ENCODE assay signal across 1 cellular context in the genomic region with DNA sequence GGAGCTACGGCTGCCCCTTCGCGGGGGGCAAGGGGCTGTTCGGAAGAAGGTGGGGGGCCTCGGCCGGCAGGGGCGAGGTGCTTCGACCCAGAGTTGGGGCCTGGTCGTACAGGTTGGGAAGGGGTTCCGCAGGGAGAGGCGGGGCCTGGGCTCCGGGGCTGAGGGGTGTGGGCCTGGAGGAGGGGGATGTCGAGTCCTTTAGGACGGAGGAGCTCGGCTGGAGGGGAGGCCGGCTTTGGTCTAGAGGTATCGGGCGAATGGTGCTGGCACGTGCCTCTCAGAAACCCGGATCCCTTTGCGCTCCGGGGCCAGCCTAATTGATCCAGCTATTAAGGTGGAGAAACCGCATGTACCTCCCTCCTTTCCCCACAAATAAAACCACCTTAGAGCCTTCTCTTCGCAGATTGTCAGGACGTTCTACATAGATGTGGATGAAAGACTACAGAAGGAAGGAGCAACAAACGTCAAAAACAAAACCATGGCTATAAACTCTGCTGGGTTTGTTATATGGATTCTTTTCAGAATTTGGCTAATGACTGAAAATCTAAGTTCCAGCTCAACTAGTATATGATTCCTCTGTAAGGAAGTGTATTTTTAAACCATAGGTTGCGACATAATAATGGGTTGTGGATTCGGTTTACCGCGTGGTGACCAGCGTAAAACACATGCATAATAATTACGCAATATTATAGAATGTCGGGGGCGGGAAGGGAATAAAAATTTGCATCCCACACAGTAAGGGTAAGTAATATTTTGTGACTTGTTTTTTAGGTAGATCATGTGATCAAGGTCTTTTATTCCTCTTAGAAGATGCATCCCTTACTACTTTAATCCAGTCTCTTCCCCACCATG.
TF ChIP-seq lines count a peak whose summit lies in the region.

No MANE protein-coding gene starts in this region.

TF ChIP-seq in HepG2, 621 proteins besides CTCF, POLR2A, EP300 and RAD21 (continued from another document):
- no peak for TF ChIP-seq TRIM22 (IDR thresholded peaks at IDR 0.05)
- TF ChIP-seq SP4 (CRISPR knock-in tag; IDR thresholded peaks at IDR 0.05): peak; percentile 48; the same call in 1 of the 2 replicates
- no peak for TF ChIP-seq XBP1 (CRISPR knock-in tag; IDR thresholded peaks at IDR 0.05)
- no peak for TF ChIP-seq DNMT3B (CRISPR knock-in tag; conservative IDR thresholded peaks at IDR 0.05)
- TF ChIP-seq PHF8 (CRISPR knock-in tag; IDR thresholded peaks at IDR 0.05): 0 out of 2 replicates have a peak, but pooled peaks have one; percentile 10
- TF ChIP-seq ONECUT2 (CRISPR knock-in tag; IDR thresholded peaks at IDR 0.05): no peak
- TF ChIP-seq HMGA1 (CRISPR knock-in tag; conservative IDR thresholded peaks at IDR 0.05): no peak
- TF ChIP-seq, protein P1, sequence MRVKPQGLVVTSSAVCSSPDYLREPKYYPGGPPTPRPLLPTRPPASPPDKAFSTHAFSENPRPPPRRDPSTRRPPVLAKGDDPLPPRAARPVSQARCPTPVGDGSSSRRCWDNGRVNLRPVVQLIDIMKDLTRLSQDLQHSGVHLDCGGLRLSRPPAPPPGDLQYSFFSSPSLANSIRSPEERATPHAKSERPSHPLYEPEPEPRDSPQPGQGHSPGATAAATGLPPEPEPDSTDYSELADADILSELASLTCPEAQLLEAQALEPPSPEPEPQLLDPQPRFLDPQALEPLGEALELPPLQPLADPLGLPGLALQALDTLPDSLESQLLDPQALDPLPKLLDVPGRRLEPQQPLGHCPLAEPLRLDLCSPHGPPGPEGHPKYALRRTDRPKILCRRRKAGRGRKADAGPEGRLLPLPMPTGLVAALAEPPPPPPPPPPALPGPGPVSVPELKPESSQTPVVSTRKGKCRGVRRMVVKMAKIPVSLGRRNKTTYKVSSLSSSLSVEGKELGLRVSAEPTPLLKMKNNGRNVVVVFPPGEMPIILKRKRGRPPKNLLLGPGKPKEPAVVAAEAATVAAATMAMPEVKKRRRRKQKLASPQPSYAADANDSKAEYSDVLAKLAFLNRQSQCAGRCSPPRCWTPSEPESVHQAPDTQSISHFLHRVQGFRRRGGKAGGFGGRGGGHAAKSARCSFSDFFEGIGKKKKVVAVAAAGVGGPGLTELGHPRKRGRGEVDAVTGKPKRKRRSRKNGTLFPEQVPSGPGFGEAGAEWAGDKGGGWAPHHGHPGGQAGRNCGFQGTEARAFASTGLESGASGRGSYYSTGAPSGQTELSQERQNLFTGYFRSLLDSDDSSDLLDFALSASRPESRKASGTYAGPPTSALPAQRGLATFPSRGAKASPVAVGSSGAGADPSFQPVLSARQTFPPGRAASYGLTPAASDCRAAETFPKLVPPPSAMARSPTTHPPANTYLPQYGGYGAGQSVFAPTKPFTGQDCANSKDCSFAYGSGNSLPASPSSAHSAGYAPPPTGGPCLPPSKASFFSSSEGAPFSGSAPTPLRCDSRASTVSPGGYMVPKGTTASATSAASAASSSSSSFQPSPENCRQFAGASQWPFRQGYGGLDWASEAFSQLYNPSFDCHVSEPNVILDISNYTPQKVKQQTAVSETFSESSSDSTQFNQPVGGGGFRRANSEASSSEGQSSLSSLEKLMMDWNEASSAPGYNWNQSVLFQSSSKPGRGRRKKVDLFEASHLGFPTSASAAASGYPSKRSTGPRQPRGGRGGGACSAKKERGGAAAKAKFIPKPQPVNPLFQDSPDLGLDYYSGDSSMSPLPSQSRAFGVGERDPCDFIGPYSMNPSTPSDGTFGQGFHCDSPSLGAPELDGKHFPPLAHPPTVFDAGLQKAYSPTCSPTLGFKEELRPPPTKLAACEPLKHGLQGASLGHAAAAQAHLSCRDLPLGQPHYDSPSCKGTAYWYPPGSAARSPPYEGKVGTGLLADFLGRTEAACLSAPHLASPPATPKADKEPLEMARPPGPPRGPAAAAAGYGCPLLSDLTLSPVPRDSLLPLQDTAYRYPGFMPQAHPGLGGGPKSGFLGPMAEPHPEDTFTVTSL (CRISPR knock-in tag; IDR thresholded peaks at IDR 0.05; ENCODE audit: borderline replicate concordance): no peak
- TF ChIP-seq KDM5B (CRISPR knock-in tag; IDR thresholded peaks at IDR 0.05; ENCODE audit: borderline replicate concordance): no peak
- no peak for TF ChIP-seq YEATS4 (CRISPR knock-in tag; IDR thresholded peaks at IDR 0.05; ENCODE audit: borderline replicate concordance)
- TF ChIP-seq ZNF619 (CRISPR knock-in tag; IDR thresholded peaks at IDR 0.05): 0 out of 2 replicates have a peak, but pooled peaks have one; percentile 5
- TF ChIP-seq SAP130 (CRISPR knock-in tag; IDR thresholded peaks at IDR 0.05; ENCODE audit: low read depth): peak; percentile 6; the same call in 1 of the 2 replicates
- TF ChIP-seq NR0B2 (CRISPR knock-in tag; IDR thresholded peaks at IDR 0.05): no peak
- no peak for TF ChIP-seq ZFP1 (CRISPR knock-in tag; IDR thresholded peaks at IDR 0.05)
- TF ChIP-seq, protein P2, sequence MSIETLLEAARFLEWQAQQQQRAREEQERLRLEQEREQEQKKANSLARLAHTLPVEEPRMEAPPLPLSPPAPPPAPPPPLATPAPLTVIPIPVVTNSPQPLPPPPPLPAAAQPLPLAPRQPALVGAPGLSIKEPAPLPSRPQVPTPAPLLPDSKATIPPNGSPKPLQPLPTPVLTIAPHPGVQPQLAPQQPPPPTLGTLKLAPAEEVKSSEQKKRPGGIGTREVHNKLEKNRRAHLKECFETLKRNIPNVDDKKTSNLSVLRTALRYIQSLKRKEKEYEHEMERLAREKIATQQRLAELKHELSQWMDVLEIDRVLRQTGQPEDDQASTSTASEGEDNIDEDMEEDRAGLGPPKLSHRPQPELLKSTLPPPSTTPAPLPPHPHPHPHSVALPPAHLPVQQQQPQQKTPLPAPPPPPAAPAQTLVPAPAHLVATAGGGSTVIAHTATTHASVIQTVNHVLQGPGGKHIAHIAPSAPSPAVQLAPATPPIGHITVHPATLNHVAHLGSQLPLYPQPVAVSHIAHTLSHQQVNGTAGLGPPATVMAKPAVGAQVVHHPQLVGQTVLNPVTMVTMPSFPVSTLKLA (IDR thresholded peaks at IDR 0.05): peak; percentile 48; the same call in 1 of the 2 replicates
- TF ChIP-seq ZBTB7B (CRISPR knock-in tag; IDR thresholded peaks at IDR 0.05): no peak
- peak; percentile 36; the same call in 1 of the 2 replicates for TF ChIP-seq MAX (IDR thresholded peaks at IDR 0.05)
- no peak for TF ChIP-seq IKZF4 (CRISPR knock-in tag; IDR thresholded peaks at IDR 0.05; ENCODE audit: borderline replicate concordance, low read depth, not compliant biosample characterization)
- TF ChIP-seq, protein P3, sequence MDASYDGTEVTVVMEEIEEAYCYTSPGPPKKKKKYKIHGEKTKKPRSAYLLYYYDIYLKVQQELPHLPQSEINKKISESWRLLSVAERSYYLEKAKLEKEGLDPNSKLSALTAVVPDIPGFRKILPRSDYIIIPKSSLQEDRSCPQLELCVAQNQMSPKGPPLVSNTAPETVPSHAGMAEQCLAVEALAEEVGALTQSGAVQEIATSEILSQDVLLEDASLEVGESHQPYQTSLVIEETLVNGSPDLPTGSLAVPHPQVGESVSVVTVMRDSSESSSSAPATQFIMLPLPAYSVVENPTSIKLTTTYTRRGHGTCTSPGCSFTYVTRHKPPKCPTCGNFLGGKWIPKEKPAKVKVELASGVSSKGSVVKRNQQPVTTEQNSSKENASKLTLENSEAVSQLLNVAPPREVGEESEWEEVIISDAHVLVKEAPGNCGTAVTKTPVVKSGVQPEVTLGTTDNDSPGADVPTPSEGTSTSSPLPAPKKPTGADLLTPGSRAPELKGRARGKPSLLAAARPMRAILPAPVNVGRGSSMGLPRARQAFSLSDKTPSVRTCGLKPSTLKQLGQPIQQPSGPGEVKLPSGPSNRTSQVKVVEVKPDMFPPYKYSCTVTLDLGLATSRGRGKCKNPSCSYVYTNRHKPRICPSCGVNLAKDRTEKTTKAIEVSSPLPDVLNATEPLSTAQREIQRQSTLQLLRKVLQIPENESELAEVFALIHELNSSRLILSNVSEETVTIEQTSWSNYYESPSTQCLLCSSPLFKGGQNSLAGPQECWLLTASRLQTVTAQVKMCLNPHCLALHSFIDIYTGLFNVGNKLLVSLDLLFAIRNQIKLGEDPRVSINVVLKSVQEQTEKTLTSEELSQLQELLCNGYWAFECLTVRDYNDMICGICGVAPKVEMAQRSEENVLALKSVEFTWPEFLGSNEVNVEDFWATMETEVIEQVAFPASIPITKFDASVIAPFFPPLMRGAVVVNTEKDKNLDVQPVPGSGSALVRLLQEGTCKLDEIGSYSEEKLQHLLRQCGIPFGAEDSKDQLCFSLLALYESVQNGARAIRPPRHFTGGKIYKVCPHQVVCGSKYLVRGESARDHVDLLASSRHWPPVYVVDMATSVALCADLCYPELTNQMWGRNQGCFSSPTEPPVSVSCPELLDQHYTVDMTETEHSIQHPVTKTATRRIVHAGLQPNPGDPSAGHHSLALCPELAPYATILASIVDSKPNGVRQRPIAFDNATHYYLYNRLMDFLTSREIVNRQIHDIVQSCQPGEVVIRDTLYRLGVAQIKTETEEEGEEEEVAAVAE (CRISPR knock-in tag; IDR thresholded peaks at IDR 0.05; ENCODE audit: borderline replicate concordance): no peak
- no peak for TF ChIP-seq TGIF2 (CRISPR knock-in tag; IDR thresholded peaks at IDR 0.05)
- TF ChIP-seq ETV6 (CRISPR knock-in tag; conservative IDR thresholded peaks at IDR 0.05): 0 out of 2 replicates have a peak, but pooled peaks have one; percentile 44
- 0 out of 2 replicates have a peak, but pooled peaks have one; percentile 18 for TF ChIP-seq ZNF225 (CRISPR knock-in tag; IDR thresholded peaks at IDR 0.05)
- no peak for TF ChIP-seq ZNF274 (CRISPR knock-in tag; IDR thresholded peaks at IDR 0.05)
- TF ChIP-seq NFYB (CRISPR knock-in tag; IDR thresholded peaks at IDR 0.05): no peak
- no peak for TF ChIP-seq DNMT1 (CRISPR knock-in tag; IDR thresholded peaks at IDR 0.05)
- no peak for TF ChIP-seq FOXP1 (IDR thresholded peaks at IDR 0.05)
- no peak for TF ChIP-seq FOXP1 (CRISPR knock-in tag; IDR thresholded peaks at IDR 0.05)
- peak; percentile 0; the same call in 1 of the 2 replicates for TF ChIP-seq ZHX1 (CRISPR knock-in tag; IDR thresholded peaks at IDR 0.05; ENCODE audit: low read depth)
- 0 out of 2 replicates have a peak, but pooled peaks have one; percentile 10 for TF ChIP-seq RBFOX2 (IDR thresholded peaks at IDR 0.05; ENCODE audit: low read depth, low read length)
- TF ChIP-seq RBAK (CRISPR knock-in tag; IDR thresholded peaks at IDR 0.05): no peak
- peak; percentile 76 for TF ChIP-seq ZNF263 (CRISPR knock-in tag; IDR thresholded peaks at IDR 0.05)
- no peak for TF ChIP-seq MYNN (CRISPR knock-in tag; IDR thresholded peaks at IDR 0.05; ENCODE audit: low read depth)
- no peak for TF ChIP-seq FLYWCH1 (CRISPR knock-in tag; IDR thresholded peaks at IDR 0.05)
- TF ChIP-seq UBTF (CRISPR knock-in tag; IDR thresholded peaks at IDR 0.05): no peak
- no peak for TF ChIP-seq NFKB2 (CRISPR knock-in tag; IDR thresholded peaks at IDR 0.05; ENCODE audit: borderline replicate concordance)
- TF ChIP-seq AKAP8 (CRISPR knock-in tag; IDR thresholded peaks at IDR 0.05): no peak
- no peak for TF ChIP-seq BATF2 (CRISPR knock-in tag; IDR thresholded peaks at IDR 0.05)
- TF ChIP-seq NFKBIZ (CRISPR knock-in tag; IDR thresholded peaks at IDR 0.05): no peak
